ENCODE assay signal across 36 cellular contexts in genomic region chr4:52350926-52351325, GRCh38.
"Had no signal": no experiment of that assay in that cellular context is flagged by ENCODE, and none has a peak within 500 bp of the region (broad histone marks: within the 10 kb centered on the region; RNA-seq: fewer than 3 reads in every experiment).

No MANE protein-coding gene starts in this region.

- DNase-seq: Karpas-422, Kasumi-1, KG1, MG63, MM.1S, MV-4-11, NCI-H1048, NCI-H1092, NCI-H1092 treated with DMSO at 0.1 percent for 48 hours, NCI-H1105 treated with DMSO at 0.1 percent for 48 hours, NCI-H1417, NCI-H1417 treated with DMSO at 0.1 percent for 48 hours, NCI-H1436, NCI-H1436 treated with DMSO at 0.1 percent for 48 hours, NCI-H146, NCI-H1694, NCI-H1694 treated with DMSO at 0.1 percent for 48 hours, NCI-H187, NCI-H187 treated with DMSO at 0.1 percent for 48 hours, NCI-H1930, NCI-H2029, NCI-H2029 treated with DMSO at 0.1 percent for 48 hours, NCI-H2081, NCI-H2081 treated with DMSO at 0.1 percent for 48 hours, NCI-H2107, NCI-H2171, NCI-H2171 treated with DMSO at 0.1 percent for 48 hours, NCI-H2227 treated with DMSO at 0.1 percent for 48 hours, NCI-H226, NCI-H345, NCI-H446, NCI-H446 treated with DMSO at 0.1 percent for 48 hours, NCI-H510A, NCI-H510A treated with DMSO at 0.1 percent for 48 hours, NCI-H524 had no signal

- H3K4me3 ChIP-seq: MG63 had no signal

- H3K9ac ChIP-seq: KMS-11 had no signal

- H3K27ac ChIP-seq: KMS-11 had no signal

- H3K36me3 ChIP-seq: MG63 had no signal

- H3K4me2 ChIP-seq: KMS-11 had no signal
